ENCODE assay signal across 15 cellular contexts in the genomic region with DNA sequence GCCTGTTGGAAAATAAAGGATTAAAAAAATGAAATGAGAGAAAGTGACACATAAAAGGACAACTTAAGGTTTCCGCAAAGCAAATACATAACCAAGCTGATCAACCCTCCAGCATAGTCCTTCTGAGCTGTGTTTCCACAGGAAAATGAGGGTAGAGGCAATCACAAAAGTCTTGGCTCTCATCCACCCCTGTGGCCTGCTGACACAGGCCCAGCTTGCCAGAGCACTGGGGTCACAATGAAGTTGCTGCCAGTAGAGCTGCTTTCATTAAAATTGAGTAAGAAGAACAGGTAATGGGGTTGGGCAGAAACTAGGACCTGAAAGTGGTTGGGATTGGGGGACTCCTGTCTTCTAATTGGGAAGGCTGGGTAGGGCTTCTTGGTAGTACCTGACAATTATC.
A peak's percentile ranks its signal among the peaks of the same experiment; 100 is the strongest.
DNase-seq lines count a peak whose midpoint lies in the region; ATAC-seq, FAIRE-seq and TF ChIP-seq lines count a peak whose summit lies in the region.
"Had no signal": no experiment of that assay in that cellular context is flagged by ENCODE, and none has a peak within 500 bp of the region (broad histone marks: within the 10 kb centered on the region; RNA-seq: fewer than 3 reads in every experiment).

No MANE protein-coding gene starts in this region.

- no peaks in the 10 kb centered on the region for H3K4me1 ChIP-seq in H1 (replicated peaks in 1 of 4; ENCODE audit: control insufficient read depth in 3 of 4, insufficient read depth in 4 of 4, low read length in 3 of 4)

- no peak overlapping the region for H2AK5ac ChIP-seq in H1 (ENCODE audit: low read depth, low read length)

- ATAC-seq in GM21423 (IDR thresholded peaks at IDR 0.05; ENCODE audit: unreplicated experiment) (no peak), HG03378 (IDR thresholded peaks at IDR 0.05; ENCODE audit: unreplicated experiment) (no peak)
- ATAC-seq: GM23338; stimulated activated naive CD8-positive, alpha-beta T cell treated with anti-CD3 and anti-CD28 coated beads, Interleukin-15, Interleukin-2, amounts not matched to agents 100 U/mL and 50 U/mL, for 24 hours had no signal

- no peak overlapping the region for H4K8ac ChIP-seq in H1 (ENCODE audit: extremely low read depth, insufficient read depth, low read length)

- no peak overlapping the region for H3K56ac ChIP-seq in H1 (replicated peaks; ENCODE audit: insufficient read length, low read depth, low read length)

- H4K20me1 ChIP-seq in H1 (replicated peaks in 1 of 2; ENCODE audit: control insufficient read depth in 1 of 2, insufficient read depth in 2 of 2, low read length in 2 of 2): no peaks in the 10 kb centered on the region

- H2BK5ac ChIP-seq in H1 (ENCODE audit: low read depth, low read length): no peak overlapping the region

- H2BK120ac ChIP-seq in H1 (replicated peaks; ENCODE audit: low read depth, low read length): no peak overlapping the region

- H3K4me2 ChIP-seq in H1 (ENCODE audit: insufficient read depth in 1 of 2, low read depth in 2 of 2, low read length in 2 of 2): no peak overlapping the region
- H3K4me2 ChIP-seq: GM23338, hepatocyte had no signal

- no peak overlapping the region for H3K27ac ChIP-seq in H1 (ENCODE audit: low read depth, low read length)
- H3K27ac ChIP-seq: hepatocyte had no signal

- FAIRE-seq in H1 (lab: Jason Lieb, UNC): no peak

- no peak overlapping the region for H4K91ac ChIP-seq in H1 (replicated peaks; ENCODE audit: insufficient read length, low read length)

- no peak overlapping the region for H3K4ac ChIP-seq in H1 (replicated peaks; ENCODE audit: insufficient read length, low read depth, low read length)

- no peak for TF ChIP-seq EP300 in H1 (IDR thresholded peaks at IDR 0.05; ENCODE audit: borderline replicate concordance in 1 of 2, low read depth in 2 of 2, low read length in 2 of 2)

- H3K27me3 ChIP-seq in H1 (replicated peaks in 1 of 4; ENCODE audit: control insufficient read depth in 3 of 4, extremely low read depth in 1 of 4, insufficient read depth in 3 of 4, low read length in 3 of 4): no peaks in the 10 kb centered on the region
- H3K27me3 ChIP-seq: hepatocyte had no signal

- H3K23me2 ChIP-seq in H1 (ENCODE audit: low read depth, low read length): no peaks in the 10 kb centered on the region

- no peak overlapping the region for H4K5ac ChIP-seq in H1 (ENCODE audit: insufficient read length, low read depth, low read length)

- H3K23ac ChIP-seq in H1 (ENCODE audit: insufficient read length): no peak overlapping the region

- H3K79me1 ChIP-seq in H1 (ENCODE audit: low read depth, low read length): no peaks in the 10 kb centered on the region

- H3K9me3 ChIP-seq in H1 (ENCODE audit: insufficient read depth in 2 of 2, low read depth in 1 of 2, low read length in 1 of 2): no peaks in the 10 kb centered on the region

- CTCF ChIA-PET in H1 (lab: Charles Lee; ENCODE audit: partially characterized antibody): interaction anchor here (0.6 to 4.4 kb wide), 10 partner anchors 9 to 345 kb away, joined by 3 to 40 read pairs (median 3); partner anchors contain the start of gene RERG

- H2AFZ ChIP-seq in H1 (ENCODE audit: low read length): peak overlapping the region; percentile 37; the same call in 1 of the 2 replicates
- H2AFZ ChIP-seq: GM23338, hepatocyte had no signal

- no peak overlapping the region for H2BK20ac ChIP-seq in H1 (ENCODE audit: low read length)

- no peak for TF ChIP-seq RAD21 in H1 (IDR thresholded peaks at IDR 0.05 in 1 of 2, conservative IDR thresholded peaks at IDR 0.05 in 1 of 2; ENCODE audit: low read depth in 2 of 2, low read length in 2 of 2)

- no peak for TF ChIP-seq POLR2A in H1 (IDR thresholded peaks at IDR 0.05; ENCODE audit: control extremely low read depth in 1 of 2, low read depth in 2 of 2, low read length in 2 of 2)

- no peak overlapping the region for H3K9ac ChIP-seq in H1 (replicated peaks in 1 of 4; ENCODE audit: extremely low read depth in 1 of 4, low read depth in 3 of 4, low read length in 3 of 4)

- no peak overlapping the region for H2BK12ac ChIP-seq in H1 (ENCODE audit: low read depth, low read length)

- POLR2A ChIA-PET in H1 (lab: Charles Lee; ENCODE audit: partially characterized antibody): no interaction called here

- H3K14ac ChIP-seq in H1 (ENCODE audit: insufficient read length): no peak overlapping the region

- 93% methylated on average over 1 of the region's 1 CpG; no CpG with 5 or more reads in 1 of the 2 experiments for WGBS in H1 (ENCODE audit: extremely low coverage in 1 of 2, insufficient coverage in 1 of 2, insufficient read length in 1 of 2, insufficient replicate concordance in 2 of 2, low coverage in 1 of 2, low lambda C conversion rate in 2 of 2, missing lambda C conversion rate in 1 of 2), 2 experiments

- H2BK15ac ChIP-seq in H1 (ENCODE audit: low read length): no peak overlapping the region

- H3K4me3 ChIP-seq in H1 (ENCODE audit: extremely low read depth in 1 of 4, insufficient read depth in 2 of 4, low read depth in 3 of 4, low read length in 4 of 4): no peak overlapping the region
- H3K4me3 ChIP-seq: GM23338, hepatocyte had no signal

- peak; percentile 73 for DNase-seq in DMS153 (lab: John Stamatoyannopoulos, UW)
- peak; percentile 66 for DNase-seq in NCI-H1105 (lab: John Stamatoyannopoulos, UW)
- no peak for DNase-seq in H1 (ENCODE audit: low read depth in 1 of 2, low spot score in 2 of 2)
- DNase-seq in renal cortical epithelial cell (ENCODE audit: low read depth): peak; percentile 65
- DNase-seq in GM19238 (ENCODE audit: insufficient read length, low spot score): no peak
- no peak for DNase-seq in NCI-H82 treated with DMSO at 0.1 percent for 48 hours (lab: John Stamatoyannopoulos, UW; ENCODE audit: unreplicated experiment)
- DNase-seq: activated effector memory CD4-positive, alpha-beta T cell treated with Interleukin-2 at 50 U/mL for 16 hours; NCI-H2081 treated with DMSO at 0.1 percent for 48 hours; SHP77 treated with DMSO at 0.1 percent for 48 hours; stimulated activated naive CD8-positive, alpha-beta T cell treated with anti-CD3 and anti-CD28 coated beads, Interleukin-15, Interleukin-2, amounts not matched to agents 100 U/mL and 50 U/mL, for 24 hours; T-helper 2 cell had no signal

- no peaks in the 10 kb centered on the region for H3K79me2 ChIP-seq in H1 (ENCODE audit: control insufficient read depth in 1 of 2, insufficient read depth in 2 of 2, low read length in 2 of 2)
- H3K79me2 ChIP-seq: hepatocyte had no signal

- no peak for TF ChIP-seq CTCF in H1 (IDR thresholded peaks at IDR 0.05; ENCODE audit: control extremely low read depth in 1 of 3, insufficient read depth in 1 of 3, low read depth in 1 of 3, low read length in 3 of 3)

- H3K36me3 ChIP-seq in H1 (ENCODE audit: control insufficient read depth in 2 of 4, insufficient read depth in 4 of 4, low read length in 3 of 4): no peaks in the 10 kb centered on the region

- H3K18ac ChIP-seq in H1 (ENCODE audit: extremely low read depth, low read length): no peak overlapping the region

TF ChIP-seq in H1, 55 proteins besides CTCF, POLR2A, EP300 and RAD21:
- TF ChIP-seq FOSL1 (IDR thresholded peaks at IDR 0.05; ENCODE audit: insufficient read depth, low read depth, low read length) (no peak), EGR1 (IDR thresholded peaks at IDR 0.05; ENCODE audit: borderline replicate concordance, low read depth, low read length) (no peak), GABPA (IDR thresholded peaks at IDR 0.05; ENCODE audit: borderline replicate concordance, insufficient read depth, low read length) (no peak), SP4 (IDR thresholded peaks at IDR 0.05; ENCODE audit: low read length) (no peak), BRCA1 (IDR thresholded peaks at IDR 0.05; ENCODE audit: low read depth, low read length) (no peak), ATF2 (IDR thresholded peaks at IDR 0.05; ENCODE audit: low read length) (no peak), ASH2L (IDR thresholded peaks at IDR 0.05; ENCODE audit: low read length) (no peak), SRF (IDR thresholded peaks at IDR 0.05; ENCODE audit: low read depth, low read length) (no peak), TAF7 (optimal IDR thresholded peaks at IDR 0.05; ENCODE audit: borderline replicate concordance, low read depth, low read length) (no peak), CHD2 (IDR thresholded peaks at IDR 0.05; ENCODE audit: low read length) (no peak), RXRA (IDR thresholded peaks at IDR 0.05; ENCODE audit: insufficient read depth, low read depth, low read length) (no peak), SUZ12 (IDR thresholded peaks at IDR 0.05; ENCODE audit: low read length) (no peak), RBBP5 (IDR thresholded peaks at IDR 0.05; ENCODE audit: borderline replicate concordance, low read depth, low read length) (no peak), TEAD4 (IDR thresholded peaks at IDR 0.05; ENCODE audit: low read depth, low read length) (no peak)
- TF ChIP-seq, protein P1, sequence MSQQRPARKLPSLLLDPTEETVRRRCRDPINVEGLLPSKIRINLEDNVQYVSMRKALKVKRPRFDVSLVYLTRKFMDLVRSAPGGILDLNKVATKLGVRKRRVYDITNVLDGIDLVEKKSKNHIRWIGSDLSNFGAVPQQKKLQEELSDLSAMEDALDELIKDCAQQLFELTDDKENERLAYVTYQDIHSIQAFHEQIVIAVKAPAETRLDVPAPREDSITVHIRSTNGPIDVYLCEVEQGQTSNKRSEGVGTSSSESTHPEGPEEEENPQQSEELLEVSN (IDR thresholded peaks at IDR 0.05): no peak

Comparison
In these comparisons a context has a peak if more than half of its experiments do, and no peak if none do; other contexts are left out.
1. DNase-seq: peak in DMS153 (single experiment), NCI-H1105 (single experiment) and renal cortical epithelial cell (single experiment); none in H1 (0 of 2), GM19238 (single experiment) and NCI-H82 treated with DMSO at 0.1 percent for 48 hours (single experiment).